ENCODE assay signal across 8 cellular contexts in genomic region chr2:45168731-45169338, GRCh38.
DNase-seq lines count a peak whose midpoint lies in the region; ATAC-seq and TF ChIP-seq lines count a peak whose summit lies in the region.

No MANE protein-coding gene starts in this region.

- DNase-seq in DND-41 = peak; percentile 64
- peak; percentile 23 for DNase-seq in M059J (ENCODE audit: low read depth)
- peak; percentile 41 for DNase-seq in adipocyte (ENCODE audit: low read depth)
- peak; percentile 63 for DNase-seq in iPS-NIHi11 (ENCODE audit: low spot score)
- no peak for DNase-seq in thoracic aorta (ENCODE audit: low spot score)
- DNase-seq in HT-29 (ENCODE audit: low spot score) = no peak

- peak overlapping the region; percentile 75 for H2AFZ ChIP-seq in DND-41 (ENCODE audit: low read depth, low read length)

- H3K4me3 ChIP-seq in DND-41 (ENCODE audit: low read depth in 1 of 2, low read length in 2 of 2) = peak overlapping the region; percentile 21 to 54; a peak in 3 of 4 replicates
- H3K4me3 ChIP-seq in adipocyte (ENCODE audit: low read length) = peak overlapping the region; percentile 82
- peak overlapping the region; percentile 78 for H3K4me3 ChIP-seq in thoracic aorta

- peaks cover 19% of the 10 kb centered on the region for H3K4me1 ChIP-seq in DND-41 (ENCODE audit: insufficient read depth, low read length)
- H3K4me1 ChIP-seq in adipocyte (ENCODE audit: control insufficient read depth, insufficient read depth, low read length) = peaks cover 25% of the 10 kb centered on the region
- H3K4me1 ChIP-seq in thoracic aorta (ENCODE audit: control insufficient read depth in 1 of 2, low read depth in 2 of 2) = peaks cover 4 to 29% of the 10 kb centered on the region in 2 donors

- H3K27ac ChIP-seq in DND-41 (ENCODE audit: low read length) (peak overlapping the region; percentile 57; the same call in 1 of the 2 replicates), thoracic aorta (peak overlapping the region; percentile 33 to 50)

- H3K9ac ChIP-seq in DND-41 (ENCODE audit: low read depth, low read length) (peak overlapping the region; percentile 58), adipocyte (ENCODE audit: low read length) (peak overlapping the region; percentile 84)

- H3K79me2 ChIP-seq in DND-41 (ENCODE audit: insufficient read depth, low read length) = no peaks in the 10 kb centered on the region

- H3K9me3 ChIP-seq in DND-41 (ENCODE audit: insufficient read depth, low read length, severe bottlenecking) = no peaks in the 10 kb centered on the region
- no peaks in the 10 kb centered on the region for H3K9me3 ChIP-seq in adipocyte (ENCODE audit: control insufficient read depth, low read length)
- H3K9me3 ChIP-seq in thoracic aorta = no peaks in the 10 kb centered on the region

- TF ChIP-seq CTCF in DND-41 (IDR thresholded peaks at IDR 0.05; ENCODE audit: borderline replicate concordance, extremely low read depth, low read length, poor library complexity, severe bottlenecking) (no peak), thoracic aorta (IDR thresholded peaks at IDR 0.05) (no peak)

- H3K4me2 ChIP-seq in DND-41 (ENCODE audit: insufficient read depth, low read length) = peak overlapping the region; percentile 75

- no peaks in the 10 kb centered on the region for H4K20me1 ChIP-seq in DND-41 (ENCODE audit: insufficient read depth, low read length)

- peaks cover 18% of the 10 kb centered on the region for H3K27me3 ChIP-seq in DND-41 (ENCODE audit: insufficient read depth, low read length, poor library complexity)
- H3K27me3 ChIP-seq in adipocyte (replicated peaks; ENCODE audit: control insufficient read depth, insufficient read depth, low read length) = peaks cover 11% of the 10 kb centered on the region
- H3K27me3 ChIP-seq in thoracic aorta (replicated peaks; ENCODE audit: insufficient read depth) = no peaks in the 10 kb centered on the region

- H3K36me3 ChIP-seq in DND-41 (ENCODE audit: insufficient read depth, low read length) (no peaks in the 10 kb centered on the region), adipocyte (ENCODE audit: control insufficient read depth, insufficient read depth, low read length, severe bottlenecking) (no peaks in the 10 kb centered on the region), thoracic aorta (no peaks in the 10 kb centered on the region)

- ATAC-seq in DND-41 (ENCODE audit: insufficient read depth, low read depth) = peak; percentile 90
- ATAC-seq in thoracic aorta (ENCODE audit: insufficient number of reproducible peaks, low FRiP score, low read depth) = no peak
- ATAC-seq in HG03025 (IDR thresholded peaks at IDR 0.05; ENCODE audit: low FRiP score, unreplicated experiment) = no peak
- no peak for ATAC-seq in HG03439 (IDR thresholded peaks at IDR 0.05; ENCODE audit: unreplicated experiment)

Comparison
In these comparisons a context has a peak if more than half of its experiments do, and no peak if none do; other contexts are left out.
1. DNase-seq: peak in DND-41 (single experiment), M059J (single experiment), adipocyte (single experiment) and iPS-NIHi11 (single experiment); none in thoracic aorta (single experiment) and HT-29 (single experiment).
2. Peak in every context shown above with its lines, with median percentiles within 50 percentile points of each other: H3K4me3 ChIP-seq.